In genomic region chr15:58229297-58229768, GRCh38 we compare ENCODE assay signal across 9 cellular contexts.
DNase-seq lines count a peak whose midpoint lies in the region; ATAC-seq, FAIRE-seq and TF ChIP-seq lines count a peak whose summit lies in the region.
"Had no signal": no experiment of that assay in that cellular context is flagged by ENCODE, and none has a peak within 500 bp of the region (broad histone marks: within the 10 kb centered on the region; RNA-seq: fewer than 3 reads in every experiment).

No MANE protein-coding gene starts in this region.

- 31 to 32% methylated on average over 6 to 8 of the region's 8 CpGs for WGBS in gastroesophageal sphincter (ENCODE audit: low coverage in 1 of 2), 2 donors
- WGBS in aorta, 2 donors = 8 to 10% methylated on average over 8 of the region's 8 CpGs
- WGBS in small intestine, 3 donors = 18 to 32% (median 21%) methylated on average over 8 of the region's 8 CpGs

- H3K27me3 ChIP-seq in gastroesophageal sphincter = no peaks in the 10 kb centered on the region
- H3K27me3 ChIP-seq in aorta (ENCODE audit: control insufficient read depth in 1 of 2, insufficient read depth in 2 of 2, low read length in 1 of 2) = no peaks in the 10 kb centered on the region
- H3K27me3 ChIP-seq in small intestine (ENCODE audit: control insufficient read depth in 2 of 2, insufficient read depth in 2 of 2, low read length in 2 of 2) = no peaks in the 10 kb centered on the region

- intact Hi-C loops in aorta (cut with DNase I) = loop anchor here (5.0 kb wide), 2 partner anchors 513 to 528 kb away; no protein-coding TSS in a partner anchor

- no peak for FAIRE-seq in small intestine (lab: Jason Lieb, UNC)

- DNase-seq in NCI-H2029 treated with DMSO at 0.1 percent for 48 hours (lab: John Stamatoyannopoulos, UW) (peak; percentile 78), NCI-H2029 (lab: John Stamatoyannopoulos, UW) (no peak), choroid plexus epithelial cell (ENCODE audit: low read depth) (peak; percentile 23), islet precursor cell (peak; percentile 70), substantia nigra (lab: John Stamatoyannopoulos, UW) (peak in 37 of 49 donors; percentile 8 to 81 (median 33)), aorta (no peak), small intestine (no peak)
- DNase-seq: activated CD8-positive, alpha-beta T cell treated with anti-CD3 and anti-CD28 coated beads for 36 hours had no signal

- no peak for TF ChIP-seq CTCF in choroid plexus epithelial cell (conservative IDR thresholded peaks at IDR 0.05; ENCODE audit: low read depth, low read length)
- TF ChIP-seq CTCF in gastroesophageal sphincter (IDR thresholded peaks at IDR 0.05) = no peak

- H3K4me3 ChIP-seq in choroid plexus epithelial cell (ENCODE audit: low read depth, low read length) (peak overlapping the region; percentile 7), gastroesophageal sphincter (no peak overlapping the region), aorta (ENCODE audit: low read length in 2 of 2) (no peak overlapping the region), small intestine (ENCODE audit: low read depth in 1 of 2, low read length in 2 of 2) (no peak overlapping the region)

- H3K27ac ChIP-seq in substantia nigra (ENCODE audit: low read depth, low read length, poor library complexity, severe bottlenecking) = peak overlapping the region; percentile 92
- no peak overlapping the region for H3K27ac ChIP-seq in gastroesophageal sphincter
- H3K27ac ChIP-seq in aorta (ENCODE audit: low read depth in 1 of 2, low read length in 2 of 2) = no peak overlapping the region
- H3K27ac ChIP-seq in small intestine (ENCODE audit: low read depth in 1 of 2, low read length in 1 of 2) = no peak overlapping the region

- no peaks in the 10 kb centered on the region for H3K36me3 ChIP-seq in gastroesophageal sphincter
- H3K36me3 ChIP-seq in aorta (ENCODE audit: control insufficient read depth in 1 of 2, insufficient read depth in 2 of 2, low read length in 1 of 2) = no peaks in the 10 kb centered on the region
- no peaks in the 10 kb centered on the region for H3K36me3 ChIP-seq in small intestine (ENCODE audit: control insufficient read depth in 2 of 2, insufficient read depth in 2 of 2, low read length in 2 of 2)

- no peak for TF ChIP-seq EP300 in gastroesophageal sphincter (IDR thresholded peaks at IDR 0.05)

- no peak for ATAC-seq in gastroesophageal sphincter
- no peak for ATAC-seq in aorta (ENCODE audit: low FRiP score)
- ATAC-seq: activated CD8-positive, alpha-beta T cell treated with anti-CD3 and anti-CD28 coated beads for 36 hours had no signal

- no peak for TF ChIP-seq POLR2A in gastroesophageal sphincter (IDR thresholded peaks at IDR 0.05)

- H3K9me3 ChIP-seq in gastroesophageal sphincter = no peaks in the 10 kb centered on the region
- no peaks in the 10 kb centered on the region for H3K9me3 ChIP-seq in aorta (ENCODE audit: control insufficient read depth, low read length)
- H3K9me3 ChIP-seq in small intestine (ENCODE audit: control insufficient read depth, low read depth) = no peaks in the 10 kb centered on the region

- peaks cover 0 to 24% (median 10%) of the 10 kb centered on the region in 3 donors for H3K4me1 ChIP-seq in gastroesophageal sphincter
- H3K4me1 ChIP-seq in aorta (ENCODE audit: control insufficient read depth in 1 of 2, insufficient read depth in 2 of 2, low read length in 2 of 2) = peaks cover 1 to 3% of the 10 kb centered on the region in 2 donors
- no peaks in the 10 kb centered on the region for H3K4me1 ChIP-seq in small intestine (ENCODE audit: control insufficient read depth in 2 of 2, insufficient read depth in 1 of 2, low read depth in 1 of 2, low read length in 1 of 2)

Comparison
In these comparisons a context has a peak if more than half of its experiments do, and no peak if none do; other contexts are left out.
1. DNase-seq: peak in NCI-H2029 treated with DMSO at 0.1 percent for 48 hours (single experiment), choroid plexus epithelial cell (single experiment), islet precursor cell (single experiment) and substantia nigra (37 of 49); none in NCI-H2029 (single experiment), aorta (0 of 2) and small intestine (single experiment).